In genomic region chr6:95091823-95092436, GRCh38 we compare ENCODE assay signal across 9 cellular contexts.
DNase-seq lines count a peak whose midpoint lies in the region; ATAC-seq and TF ChIP-seq lines count a peak whose summit lies in the region.
"Had no signal": no experiment of that assay in that cellular context is flagged by ENCODE, and none has a peak within 500 bp of the region (broad histone marks: within the 10 kb centered on the region; RNA-seq: fewer than 3 reads in every experiment).

No MANE protein-coding gene starts in this region.

- H3K27ac Mint-ChIP-seq in activated naive CD4-positive, alpha-beta T cell treated with anti-CD3 and anti-CD28 coated beads, Interleukin-2, amount 10 ng/mL, durations not matched to agents 7 days and 5 days: no peak overlapping the region

- H3K27ac ChIP-seq in A673 (ENCODE audit: low read depth, low read length, poor library complexity, severe bottlenecking) (no peak overlapping the region), left ventricle myocardium inferior (replicated peaks) (no peak overlapping the region), thoracic aorta (no peak overlapping the region)
- H3K27ac ChIP-seq: upper lobe of left lung had no signal

- no peaks in the 10 kb centered on the region for H3K9me3 Mint-ChIP-seq in activated naive CD4-positive, alpha-beta T cell treated with anti-CD3 and anti-CD28 coated beads, Interleukin-2, amount 10 ng/mL, durations not matched to agents 7 days and 5 days

- H3K9me3 ChIP-seq in A673 (ENCODE audit: low read depth, low read length, poor library complexity, severe bottlenecking): no peaks in the 10 kb centered on the region
- H3K9me3 ChIP-seq in left ventricle myocardium inferior (replicated peaks): no peaks in the 10 kb centered on the region
- no peaks in the 10 kb centered on the region for H3K9me3 ChIP-seq in thoracic aorta
- H3K9me3 ChIP-seq: upper lobe of left lung had no signal

- H3K4me3 Mint-ChIP-seq in activated naive CD4-positive, alpha-beta T cell treated with anti-CD3 and anti-CD28 coated beads, Interleukin-2, amount 10 ng/mL, durations not matched to agents 7 days and 5 days: no peak overlapping the region

- no peaks in the 10 kb centered on the region for H3K27me3 Mint-ChIP-seq in activated naive CD4-positive, alpha-beta T cell treated with anti-CD3 and anti-CD28 coated beads, Interleukin-2, amount 10 ng/mL, durations not matched to agents 7 days and 5 days

- H3K4me1 Mint-ChIP-seq in activated naive CD4-positive, alpha-beta T cell treated with anti-CD3 and anti-CD28 coated beads, Interleukin-2, amount 10 ng/mL, durations not matched to agents 7 days and 5 days: no peaks in the 10 kb centered on the region

- H3K36me3 ChIP-seq in A673 (ENCODE audit: insufficient read depth, low read length, poor library complexity, severe bottlenecking) (no peaks in the 10 kb centered on the region), left ventricle myocardium inferior (no peaks in the 10 kb centered on the region), thoracic aorta (no peaks in the 10 kb centered on the region)
- H3K36me3 ChIP-seq: upper lobe of left lung had no signal

- TF ChIP-seq CTCF in A673 (conservative IDR thresholded peaks at IDR 0.05; ENCODE audit: low read depth, low read length) (peak; percentile 77), left ventricle myocardium inferior (IDR thresholded peaks at IDR 0.05; ENCODE audit: borderline replicate concordance) (peak; percentile 64), thoracic aorta (IDR thresholded peaks at IDR 0.05) (no peak)

- DNase-seq in A673 (ENCODE audit: low spot score): peak; percentile 80
- DNase-seq in NCI-H1436 treated with DMSO at 0.1 percent for 48 hours (lab: John Stamatoyannopoulos, UW): peak; percentile 36
- DNase-seq in SW480 (ENCODE audit: low spot score): peak; percentile 74
- no peak for DNase-seq in left ventricle myocardium inferior
- DNase-seq in thoracic aorta (ENCODE audit: low spot score): no peak
- DNase-seq in activated naive CD4-positive, alpha-beta T cell treated with anti-CD3 and anti-CD28 coated beads, Interleukin-2, amount 10 ng/mL, durations not matched to agents 7 days and 5 days: no peak
- DNase-seq: upper lobe of left lung had no signal

- ATAC-seq in GM18502 (IDR thresholded peaks at IDR 0.05; ENCODE audit: poor library complexity, unreplicated experiment) (peak; percentile 88), HG02885 (IDR thresholded peaks at IDR 0.05; ENCODE audit: poor library complexity, unreplicated experiment) (peak; percentile 96), thoracic aorta (ENCODE audit: insufficient number of reproducible peaks, low FRiP score, low read depth) (peak; percentile 51)

- POLR2A ChIA-PET in A673 (lab: Charles Lee; ENCODE audit: low non-redundant PET): no interaction called here

- CTCF ChIA-PET in A673 (lab: Charles Lee): interaction anchor here (0.7 to 1.0 kb wide), 3 partner anchors 915 to 1669 kb away, joined by 3 read pairs; no protein-coding TSS in a partner anchor
- CTCF ChIA-PET in activated naive CD4-positive, alpha-beta T cell treated with anti-CD3 and anti-CD28 coated beads, Interleukin-2, amount 10 ng/mL, durations not matched to agents 7 days and 5 days (lab: Charles Lee): no interaction called here

- H3K4me3 ChIP-seq in A673 (ENCODE audit: low read depth, low read length, poor library complexity, severe bottlenecking) (peak overlapping the region; percentile 3), left ventricle myocardium inferior (no peak overlapping the region), thoracic aorta (peak overlapping the region; percentile 31)
- H3K4me3 ChIP-seq: upper lobe of left lung had no signal

- intact Hi-C loops in A673 (cut with micrococcal nuclease; ENCODE audit: unreplicated experiment): no loop called here
- intact Hi-C loops in left ventricle myocardium inferior (cut with micrococcal nuclease): no loop called here

- H3K27me3 ChIP-seq in A673 (replicated peaks; ENCODE audit: insufficient read depth, low read depth, low read length, poor library complexity) (no peaks in the 10 kb centered on the region), left ventricle myocardium inferior (ENCODE audit: low read depth) (peaks cover 6% of the 10 kb centered on the region), thoracic aorta (replicated peaks; ENCODE audit: insufficient read depth) (no peaks in the 10 kb centered on the region)
- H3K27me3 ChIP-seq: upper lobe of left lung had no signal

- peaks cover 29% of the 10 kb centered on the region for H3K4me1 ChIP-seq in A673 (ENCODE audit: insufficient read depth, low read length, poor library complexity, severe bottlenecking)
- no peaks in the 10 kb centered on the region for H3K4me1 ChIP-seq in left ventricle myocardium inferior
- H3K4me1 ChIP-seq in thoracic aorta (ENCODE audit: control insufficient read depth in 1 of 2, low read depth in 2 of 2): no peaks in the 10 kb centered on the region
- H3K4me1 ChIP-seq: upper lobe of left lung had no signal

- no peaks in the 10 kb centered on the region for H3K36me3 Mint-ChIP-seq in activated naive CD4-positive, alpha-beta T cell treated with anti-CD3 and anti-CD28 coated beads, Interleukin-2, amount 10 ng/mL, durations not matched to agents 7 days and 5 days

- BruUV-seq in A673 (replicated peaks; lab: Mats Ljungman, UMichigan): no TSS peak

Comparison
In these comparisons a context has a peak if more than half of its experiments do, and no peak if none do; other contexts are left out.
1. DNase-seq: peak in A673 (single experiment), NCI-H1436 treated with DMSO at 0.1 percent for 48 hours (single experiment) and SW480 (single experiment); none in left ventricle myocardium inferior (single experiment), thoracic aorta (single experiment) and activated naive CD4-positive, alpha-beta T cell treated with anti-CD3 and anti-CD28 coated beads, Interleukin-2, amount 10 ng/mL, durations not matched to agents 7 days and 5 days (single experiment).
2. Peak in every context shown above with its lines, with median percentiles within 50 percentile points of each other: ATAC-seq.